Comparison of ENCODE assay signal across 29 cellular contexts in the genomic region with DNA sequence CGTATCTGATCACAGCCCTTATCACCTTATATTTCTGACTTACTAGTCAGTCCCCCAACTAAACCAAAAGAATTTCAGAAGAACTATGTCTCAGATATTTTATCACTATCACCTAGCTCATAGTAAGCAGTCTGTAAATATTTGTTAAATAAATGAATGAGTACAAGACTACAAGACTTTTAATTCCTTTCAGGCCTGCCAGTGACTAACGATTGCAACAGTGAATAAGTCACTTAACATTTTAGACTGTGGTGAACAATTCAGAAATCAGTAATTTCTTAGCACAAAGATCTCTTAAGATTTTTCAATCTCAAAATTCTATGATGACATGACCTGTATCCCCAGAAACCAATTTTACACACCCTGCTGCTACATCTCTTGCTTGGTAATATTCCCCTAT.
"Had no signal": no experiment of that assay in that cellular context is flagged by ENCODE, and none has a peak within 500 bp of the region (broad histone marks: within the 10 kb centered on the region; RNA-seq: fewer than 3 reads in every experiment).

No MANE protein-coding gene starts in this region.

- FAIRE-seq: frontal cortex, TTC549 had no signal

- DNase-seq: activated B cell treated with CpG ODN at 0.5 μM for 24 hours; activated CD4-positive, alpha-beta T cell treated with anti-CD3 and anti-CD28 coated beads for 48 hours; activated CD4-positive, alpha-beta T cell treated with anti-CD3 and anti-CD28 coated beads, Interleukin-2, amount 50 U/mL, for 1 hour; activated CD4-positive, alpha-beta T cell treated with anti-CD3 and anti-CD28 coated beads, Interleukin-2, amount 50 U/mL, for 48 hours; activated CD8-positive, alpha-beta memory T cell treated with anti-CD3 and anti-CD28 coated beads, Interleukin-2, amount 10 ng/mL, durations not matched to agents 7 days and 5 days; activated CD8-positive, alpha-beta memory T cell treated with anti-CD3 and anti-CD28 coated beads, Interleukin-2, amount 50 U/mL, for 4 hours; activated CD8-positive, alpha-beta T cell treated with anti-CD3 and anti-CD28 coated beads for 36 hours; activated effector memory CD4-positive, alpha-beta T cell treated with anti-CD3 and anti-CD28 coated beads, Interleukin-2, amount 50 U/mL, for 16 hours; activated naive CD4-positive, alpha-beta T cell treated with anti-CD3 and anti-CD28 coated beads for 36 hours; activated naive CD8-positive, alpha-beta T cell treated with anti-CD3 and anti-CD28 coated beads for 36 hours; activated naive CD8-positive, alpha-beta T cell treated with anti-CD3 and anti-CD28 coated beads, Interleukin-2, amount 50 U/mL, for 24 hours; activated T-cell treated with anti-CD3 and anti-CD28 coated beads, Interleukin-2, amount 50 U/mL, for 1 hour; activated T-cell treated with anti-CD3 and anti-CD28 coated beads, Interleukin-2, amount 50 U/mL, for 48 hours; adrenal gland; dorsolateral prefrontal cortex; effector memory CD4-positive, alpha-beta T cell; endodermal cell; esophagus squamous epithelium; foreskin fibroblast; head of caudate nucleus; hippocampal formation; T-helper 2 cell; WERI-Rb-1 had no signal

- H3K4me3 ChIP-seq: adrenal gland, ascending aorta, breast epithelium, coronary artery, dorsolateral prefrontal cortex, esophagus squamous epithelium had no signal

- ATAC-seq: activated CD4-positive, CD25-positive, alpha-beta regulatory T cell treated with anti-CD3 and anti-CD28 coated beads, Interleukin-2, amount 50 U/mL, for 24 hours; activated CD8-positive, alpha-beta memory T cell treated with anti-CD3 and anti-CD28 coated beads, Interleukin-2, amount 10 ng/mL, durations not matched to agents 7 days and 5 days; activated CD8-positive, alpha-beta T cell treated with anti-CD3 and anti-CD28 coated beads for 36 hours; activated naive CD8-positive, alpha-beta T cell treated with anti-CD3 and anti-CD28 coated beads, Interleukin-2, amount 50 U/mL, for 24 hours had no signal

- H3K27me3 ChIP-seq: adrenal gland, ascending aorta, breast epithelium, dorsolateral prefrontal cortex, esophagus squamous epithelium had no signal

- H3K36me3 ChIP-seq: adrenal gland, ascending aorta, breast epithelium, esophagus squamous epithelium, WERI-Rb-1 had no signal
